ENCODE assay signal across 9 cellular contexts in genomic region chr10:26737730-26738129, GRCh38. TPM values are rescaled to one million over a fixed set of nuclear protein-coding genes. Genes with fewer than 3 reads are reported as not detected.
DNase-seq lines count a peak whose midpoint lies in the region; ATAC-seq and TF ChIP-seq lines count a peak whose summit lies in the region.
"Had no signal": no experiment of that assay in that cellular context is flagged by ENCODE, and none has a peak within 500 bp of the region (broad histone marks: within the 10 kb centered on the region; RNA-seq: fewer than 3 reads in every experiment).

No MANE protein-coding gene starts in this region.

- H3K4me3 ChIP-seq in fibroblast of mammary gland (ENCODE audit: control insufficient read depth, low read depth, low read length) (no peak overlapping the region), neural progenitor cell (no peak overlapping the region), thyroid gland (replicated peaks in 1 of 3) (no peak overlapping the region)
- H3K4me3 ChIP-seq: BLaER1 had no signal

- no peak overlapping the region for H2AK5ac ChIP-seq in H9 (ENCODE audit: insufficient read length, low read length)

- H3K27me3 ChIP-seq in neural progenitor cell (no peaks in the 10 kb centered on the region), thyroid gland (no peaks in the 10 kb centered on the region), H9 (ENCODE audit: insufficient read depth, low read length) (no peaks in the 10 kb centered on the region)
- H3K27me3 ChIP-seq: BLaER1 had no signal

- H3K27me3 Mint-ChIP-seq in activated CD8-positive, alpha-beta memory T cell treated with anti-CD3 and anti-CD28 coated beads, Interleukin-2, amount 10 ng/mL, durations not matched to agents 7 days and 5 days = no peaks in the 10 kb centered on the region
- H3K27me3 Mint-ChIP-seq in neural progenitor cell (ENCODE audit: insufficient read depth, low read depth) = no peaks in the 10 kb centered on the region
- no peaks in the 10 kb centered on the region for H3K27me3 Mint-ChIP-seq in H9 (ENCODE audit: low read depth)

- H3K9me3 ChIP-seq in neural progenitor cell (ENCODE audit: low read depth) (no peaks in the 10 kb centered on the region), thyroid gland (no peaks in the 10 kb centered on the region), H9 (ENCODE audit: control insufficient read depth, low read depth, low read length) (no peaks in the 10 kb centered on the region)
- H3K9me3 ChIP-seq: BLaER1 had no signal

- H3K36me3 ChIP-seq in neural progenitor cell (no peaks in the 10 kb centered on the region), thyroid gland (peaks cover 0 to 2% of the 10 kb centered on the region in 2 donors)

- intact Hi-C loops in thyroid gland (cut with DNase I) = no loop called here

- H3K4me1 ChIP-seq in neural progenitor cell (peaks cover 18% of the 10 kb centered on the region), thyroid gland (peaks cover 8 to 18% of the 10 kb centered on the region in 2 donors), H9 (ENCODE audit: insufficient read depth, low read length) (no peaks in the 10 kb centered on the region)

- peak overlapping the region; percentile 15 for H3K4me3 Mint-ChIP-seq in activated CD8-positive, alpha-beta memory T cell treated with anti-CD3 and anti-CD28 coated beads, Interleukin-2, amount 10 ng/mL, durations not matched to agents 7 days and 5 days
- no peak overlapping the region for H3K4me3 Mint-ChIP-seq in neural progenitor cell
- H3K4me3 Mint-ChIP-seq in H9 = no peak overlapping the region

- DNase-seq in activated CD8-positive, alpha-beta memory T cell treated with anti-CD3 and anti-CD28 coated beads, Interleukin-2, amount 10 ng/mL, durations not matched to agents 7 days and 5 days = peak; percentile 76
- DNase-seq in activated CD8-positive, alpha-beta memory T cell treated with anti-CD3 and anti-CD28 coated beads for 24 hours = no peak
- DNase-seq in NCI-H69 (lab: John Stamatoyannopoulos, UW) (peak; percentile 3), fibroblast of mammary gland (ENCODE audit: low read depth) (peak; percentile 66), neural progenitor cell (ENCODE audit: low spot score) (no peak), thyroid gland (no peak), H9 (no peak)

- H3K27ac ChIP-seq in neural progenitor cell (no peak overlapping the region), thyroid gland (no peak overlapping the region), H9 (ENCODE audit: insufficient read length, low read depth, low read length) (no peak overlapping the region)
- H3K27ac ChIP-seq: BLaER1 had no signal

- H3K18ac ChIP-seq in H9 (ENCODE audit: insufficient read length, low read depth, low read length) = no peak overlapping the region

- H2BK20ac ChIP-seq in H9 (ENCODE audit: low read depth, low read length, poor library complexity, severe bottlenecking) = no peak overlapping the region

- H3F3A ChIP-seq in neural progenitor cell (ENCODE audit: low read depth) = no peaks in the 10 kb centered on the region

- H2BK5ac ChIP-seq in H9 (ENCODE audit: insufficient read length, low read length) = no peak overlapping the region

- no peak for TF ChIP-seq POLR2A in thyroid gland (IDR thresholded peaks at IDR 0.05)

- no peak overlapping the region for H4K91ac ChIP-seq in H9 (ENCODE audit: insufficient read length, low read depth, low read length)

- H3K23ac ChIP-seq in H9 (ENCODE audit: insufficient read length, low read depth, low read length) = no peak overlapping the region

- H3K4me2 ChIP-seq in neural progenitor cell (no peak overlapping the region), H9 (ENCODE audit: insufficient read depth, insufficient read length, low read length) (no peak overlapping the region)
- H3K4me2 ChIP-seq: BLaER1 had no signal

- H3T11ph ChIP-seq in H9 (ENCODE audit: low read length) = no peak overlapping the region

- 81% methylated on average over 1 of the region's 1 CpG for WGBS in thyroid gland, 2 donors
- no CpG with 5 or more reads among the region's 1 CpG for WGBS in H9 (ENCODE audit: extremely low coverage, insufficient read length, low lambda C conversion rate)

- H4K8ac ChIP-seq in H9 (replicated peaks; ENCODE audit: insufficient read length, low read depth, low read length) = no peak overlapping the region

- H2AFZ ChIP-seq in neural progenitor cell (replicated peaks) (no peak overlapping the region), H9 (ENCODE audit: low read length) (no peak overlapping the region)

- H3K27ac Mint-ChIP-seq in activated CD8-positive, alpha-beta memory T cell treated with anti-CD3 and anti-CD28 coated beads, Interleukin-2, amount 10 ng/mL, durations not matched to agents 7 days and 5 days = peak overlapping the region; percentile 94
- no peak overlapping the region for H3K27ac Mint-ChIP-seq in neural progenitor cell
- no peak overlapping the region for H3K27ac Mint-ChIP-seq in H9

- CTCF ChIA-PET in activated CD8-positive, alpha-beta memory T cell treated with anti-CD3 and anti-CD28 coated beads, Interleukin-2, amount 10 ng/mL, durations not matched to agents 7 days and 5 days (lab: Charles Lee) = interaction anchor here (3.5 kb wide), 1 partner anchor 11 kb away, joined by 24 read pairs; no protein-coding TSS in a partner anchor

- H3K36me3 Mint-ChIP-seq in activated CD8-positive, alpha-beta memory T cell treated with anti-CD3 and anti-CD28 coated beads, Interleukin-2, amount 10 ng/mL, durations not matched to agents 7 days and 5 days = peaks cover 69% of the 10 kb centered on the region
- peaks cover 30% of the 10 kb centered on the region for H3K36me3 Mint-ChIP-seq in neural progenitor cell
- H3K36me3 Mint-ChIP-seq in H9 (ENCODE audit: insufficient read depth in 1 of 3, low read depth in 3 of 3) = peaks cover 27 to 83% (median 51%) of the 10 kb centered on the region in 3 experiments; a peak in 6 of 7 replicates

- no peaks in the 10 kb centered on the region for H3K79me1 ChIP-seq in H9 (ENCODE audit: insufficient read depth, low read depth, low read length, poor library complexity, severe bottlenecking)

- H3K79me2 ChIP-seq in neural progenitor cell (ENCODE audit: low read depth) (no peaks in the 10 kb centered on the region), H9 (ENCODE audit: insufficient read depth, low read length) (no peaks in the 10 kb centered on the region)

- no peak overlapping the region for H3K4ac ChIP-seq in H9 (ENCODE audit: low read depth, low read length)

- no peak overlapping the region for H3K14ac ChIP-seq in H9 (ENCODE audit: insufficient read depth, low read length)

- no peaks in the 10 kb centered on the region for H4K20me1 ChIP-seq in neural progenitor cell (ENCODE audit: low read depth)
- no peaks in the 10 kb centered on the region for H4K20me1 ChIP-seq in H9 (ENCODE audit: control insufficient read depth, insufficient read depth, insufficient read length)
- H4K20me1 ChIP-seq: BLaER1 had no signal

- no peak overlapping the region for H2BK15ac ChIP-seq in H9 (ENCODE audit: low read depth, low read length)

- H2BK12ac ChIP-seq in H9 (ENCODE audit: insufficient read length, low read depth, low read length) = no peak overlapping the region

- no peaks in the 10 kb centered on the region for H3K9me3 Mint-ChIP-seq in activated CD8-positive, alpha-beta memory T cell treated with anti-CD3 and anti-CD28 coated beads, Interleukin-2, amount 10 ng/mL, durations not matched to agents 7 days and 5 days (ENCODE audit: low read depth)
- H3K9me3 Mint-ChIP-seq in neural progenitor cell = no peaks in the 10 kb centered on the region
- H3K9me3 Mint-ChIP-seq in H9 = no peaks in the 10 kb centered on the region

- peaks cover 67% of the 10 kb centered on the region for H3K4me1 Mint-ChIP-seq in activated CD8-positive, alpha-beta memory T cell treated with anti-CD3 and anti-CD28 coated beads, Interleukin-2, amount 10 ng/mL, durations not matched to agents 7 days and 5 days
- peaks cover 20% of the 10 kb centered on the region for H3K4me1 Mint-ChIP-seq in neural progenitor cell
- peaks cover 16 to 20% of the 10 kb centered on the region in 2 experiments for H3K4me1 Mint-ChIP-seq in H9

- no peak overlapping the region for H2BK120ac ChIP-seq in H9 (ENCODE audit: low read depth, low read length, poor library complexity, severe bottlenecking)

- H4K5ac ChIP-seq in H9 (ENCODE audit: insufficient read length, low read depth, low read length) = no peak overlapping the region

- no peak overlapping the region for H3K9ac ChIP-seq in neural progenitor cell
- no peak overlapping the region for H3K9ac ChIP-seq in H9 (ENCODE audit: extremely low read depth, insufficient read length, low read length)
- H3K9ac ChIP-seq: BLaER1 had no signal

- no peak overlapping the region for H3K56ac ChIP-seq in H9 (ENCODE audit: insufficient read length, low read depth, low read length)

- ATAC-seq in activated CD8-positive, alpha-beta memory T cell treated with anti-CD3 and anti-CD28 coated beads, Interleukin-2, amount 10 ng/mL, durations not matched to agents 7 days and 5 days = peak; percentile 80
- peak; percentile 78 for ATAC-seq in HG02588 (IDR thresholded peaks at IDR 0.05; ENCODE audit: unreplicated experiment)

- no peaks in the 10 kb centered on the region for H3K23me2 ChIP-seq in H9 (ENCODE audit: insufficient read length, low read depth, low read length, poor library complexity, severe bottlenecking)

- TF ChIP-seq CTCF in fibroblast of mammary gland (conservative IDR thresholded peaks at IDR 0.05; ENCODE audit: control insufficient read depth, insufficient read depth, low read depth, low read length) = no peak
- no peak for TF ChIP-seq CTCF in neural progenitor cell (IDR thresholded peaks at IDR 0.05)
- TF ChIP-seq CTCF in thyroid gland (IDR thresholded peaks at IDR 0.05) = no peak
- TF ChIP-seq CTCF in H9 (conservative IDR thresholded peaks at IDR 0.05) = no peak

RNA-seq across cellular contexts. Expression of gene PDSS1, which starts 40.2 kb away (rescaled TPM):
- 10 to 100 TPM; 19.3 to 24.1 TPM for total RNA-seq in activated CD8-positive, alpha-beta memory T cell treated with anti-CD3 and anti-CD28 coated beads, Interleukin-2, amount 10 ng/mL, durations not matched to agents 7 days and 5 days
- total RNA-seq in neural progenitor cell (ENCODE audit: low replicate concordance) = 15.0 and 17.2 TPM in 2 replicates
- 10 to 100 TPM in 1 of 4 donors, 1 to 10 TPM in 3; 2.7 to 15.0 (median 3.6) TPM for total RNA-seq in thyroid gland
- total RNA-seq in H9 (2021) = 18.4 and 19.7 TPM in 2 replicates

Comparison
In these comparisons a context has a peak if more than half of its experiments do, and no peak if none do; other contexts are left out.
1. DNase-seq: peak in activated CD8-positive, alpha-beta memory T cell treated with anti-CD3 and anti-CD28 coated beads, Interleukin-2, amount 10 ng/mL, durations not matched to agents 7 days and 5 days (single experiment), NCI-H69 (single experiment) and fibroblast of mammary gland (single experiment); none in activated CD8-positive, alpha-beta memory T cell treated with anti-CD3 and anti-CD28 coated beads for 24 hours (single experiment), neural progenitor cell (single experiment), thyroid gland (0 of 2) and H9 (single experiment).